In the genomic region with DNA sequence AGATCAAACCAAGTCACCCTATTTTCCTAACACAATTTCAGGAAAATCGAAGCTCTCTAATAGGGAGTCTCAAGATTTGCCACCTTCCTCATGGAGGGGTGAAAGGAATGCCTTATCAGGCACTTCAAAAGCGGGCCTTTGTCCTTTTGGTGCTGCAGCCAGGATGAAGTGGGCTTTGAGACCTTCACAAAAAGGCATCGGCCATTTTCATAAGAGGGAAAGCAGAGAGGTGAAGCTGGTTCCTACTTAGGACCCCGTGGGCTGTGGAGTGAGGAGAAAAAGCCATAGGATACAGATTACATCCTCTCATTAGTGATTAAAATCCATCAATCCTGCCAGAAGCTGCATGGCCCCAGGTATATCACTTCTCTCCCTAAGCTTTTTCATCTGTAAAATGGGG, we compare ENCODE assay signal across 9 cellular contexts. TPM values are rescaled to one million over a fixed set of nuclear protein-coding genes. Genes with fewer than 3 reads are reported as not detected.
A peak's percentile ranks its signal among the peaks of the same experiment; 100 is the strongest.
DNase-seq lines count a peak whose midpoint lies in the region; ATAC-seq and TF ChIP-seq lines count a peak whose summit lies in the region.
"Had no signal": no experiment of that assay in that cellular context is flagged by ENCODE, and none has a peak within 500 bp of the region (broad histone marks: within the 10 kb centered on the region; RNA-seq: fewer than 3 reads in every experiment).

No MANE protein-coding gene starts in this region.

- CTCF ChIA-PET in naive thymus-derived CD4-positive, alpha-beta T cell (lab: Charles Lee): interaction anchor here (1.0 to 1.9 kb wide), 8 partner anchors 18 to 166 kb away, joined by 3 to 6 read pairs (median 3); no protein-coding TSS in a partner anchor

- peaks cover 0 to 19% (median 0%) of the 10 kb centered on the region in 3 experiments for H3K36me3 ChIP-seq in naive thymus-derived CD4-positive, alpha-beta T cell (ENCODE audit: control insufficient read depth in 2 of 3, insufficient read depth in 3 of 3, low read length in 3 of 3)

- peak overlapping the region; percentile 60 for H3K4me3 ChIP-seq in AG09309 (ENCODE audit: control insufficient read depth, low read depth, low read length)
- H3K4me3 ChIP-seq in choroid plexus epithelial cell (ENCODE audit: low read depth, low read length): peak overlapping the region; percentile 83
- H3K4me3 ChIP-seq in naive thymus-derived CD4-positive, alpha-beta T cell (ENCODE audit: low read length): peak overlapping the region; percentile 82

- POLR2A ChIA-PET in naive thymus-derived CD4-positive, alpha-beta T cell (lab: Charles Lee): interaction anchor here (0.7 to 9.6 kb wide), 19 partner anchors 10 to 225 kb away, joined by 3 to 130 read pairs (median 5); partner anchors contain the start of genes CDKL3, JADE2, SAR1B and UBE2B

- H3K4me3 Mint-ChIP-seq in IgD-negative memory B cell: peak overlapping the region; percentile 92 to 97 (median 94)
- peak overlapping the region; percentile 86 to 96 (median 92) for H3K4me3 Mint-ChIP-seq in naive thymus-derived CD4-positive, alpha-beta T cell

- H3K36me3 Mint-ChIP-seq in IgD-negative memory B cell: no peaks in the 10 kb centered on the region
- H3K36me3 Mint-ChIP-seq in naive thymus-derived CD4-positive, alpha-beta T cell: peaks cover 0 to 14% (median 0%) of the 10 kb centered on the region in 5 donors

- peaks cover 16 to 23% of the 10 kb centered on the region in 2 donors for H3K4me1 ChIP-seq in naive thymus-derived CD4-positive, alpha-beta T cell (ENCODE audit: control insufficient read depth in 2 of 2, insufficient read depth in 2 of 2, low read length in 2 of 2)

- H3K27me3 Mint-ChIP-seq in IgD-negative memory B cell: no peaks in the 10 kb centered on the region
- no peaks in the 10 kb centered on the region for H3K27me3 Mint-ChIP-seq in naive thymus-derived CD4-positive, alpha-beta T cell

- no peaks in the 10 kb centered on the region for H3K27me3 ChIP-seq in naive thymus-derived CD4-positive, alpha-beta T cell (ENCODE audit: control insufficient read depth in 2 of 2, insufficient read depth in 2 of 2, low read length in 2 of 2)

- peak overlapping the region; percentile 16 for H3K27ac ChIP-seq in naive thymus-derived CD4-positive, alpha-beta T cell (ENCODE audit: low read depth, low read length)

- H3K9me3 Mint-ChIP-seq in IgD-negative memory B cell: no peaks in the 10 kb centered on the region
- H3K9me3 Mint-ChIP-seq in naive thymus-derived CD4-positive, alpha-beta T cell: no peaks in the 10 kb centered on the region

- H3K4me1 Mint-ChIP-seq in IgD-negative memory B cell: peaks cover 14 to 25% (median 24%) of the 10 kb centered on the region in 3 donors
- H3K4me1 Mint-ChIP-seq in naive thymus-derived CD4-positive, alpha-beta T cell: peaks cover 20 to 54% (median 39%) of the 10 kb centered on the region in 7 donors

- no peak for TF ChIP-seq CTCF in AG09309 (IDR thresholded peaks at IDR 0.05; ENCODE audit: control insufficient read depth, insufficient read depth, low read depth, low read length, missing control alignments)
- TF ChIP-seq CTCF in choroid plexus epithelial cell (conservative IDR thresholded peaks at IDR 0.05; ENCODE audit: low read depth, low read length): no peak
- no peak for TF ChIP-seq CTCF in GM10266 (IDR thresholded peaks at IDR 0.05; ENCODE audit: control insufficient read depth, insufficient read depth, low read depth, missing control alignments)

- intact Hi-C loops in naive thymus-derived CD4-positive, alpha-beta T cell (cut with micrococcal nuclease): loop anchor here (1.0 to 5.0 kb wide), 11 partner anchors 16 to 348 kb away; partner anchors contain the start of genes DDX46 (in 2 of the 2), PPP2CA (in 2 of the 2), CAMLG (in 1 of the 2) and JADE2 (in 1 of the 2)
- intact Hi-C loops in sciatic nerve (cut with DNase I): loop anchor here (10.0 kb wide), 2 partner anchors 124 to 164 kb away; no protein-coding TSS in a partner anchor

- peak overlapping the region in 1 of 3 donors; percentile 37 for H3K27ac Mint-ChIP-seq in IgD-negative memory B cell
- H3K27ac Mint-ChIP-seq in naive thymus-derived CD4-positive, alpha-beta T cell: peak overlapping the region; percentile 47 to 93 (median 90)

- no peak for ATAC-seq in naive thymus-derived CD4-positive, alpha-beta T cell
- ATAC-seq in sciatic nerve: no peak

- DNase-seq in AG09309 (ENCODE audit: low read depth): no peak
- DNase-seq in choroid plexus epithelial cell (ENCODE audit: low read depth): no peak
- no peak for DNase-seq in naive thymus-derived CD4-positive, alpha-beta T cell
- DNase-seq in sciatic nerve (ENCODE audit: low spot score): no peak
- DNase-seq in RKO (ENCODE audit: low spot score): no peak
- no peak for DNase-seq in GM10266 (ENCODE audit: extremely low spot score)
- no peak for DNase-seq in activated CD4-positive, CD25-positive, alpha-beta regulatory T cell (lab: John Stamatoyannopoulos, UW)
- DNase-seq: NCI-H1105 treated with DMSO at 0.1 percent for 48 hours had no signal

- H3K9me3 ChIP-seq in naive thymus-derived CD4-positive, alpha-beta T cell (ENCODE audit: control insufficient read depth in 2 of 3, low read length in 3 of 3): no peaks in the 10 kb centered on the region

RNA-seq across cellular contexts. Expression of gene CDKN2AIPNL, which starts 0.9 kb away (rescaled TPM):
- 32.8 TPM for polyA plus RNA-seq in IgD-negative memory B cell
- 10 to 100 TPM; 11.5 to 20.8 (median 16.8) TPM for total RNA-seq in naive thymus-derived CD4-positive, alpha-beta T cell
- polyA plus RNA-seq in naive thymus-derived CD4-positive, alpha-beta T cell: 10 to 100 TPM; 25.8 to 29.1 TPM
- 12.4 TPM for total RNA-seq in sciatic nerve

RNA-seq across cellular contexts. Expression of gene UBE2B, which starts 39.5 kb away (rescaled TPM):
- polyA plus RNA-seq in IgD-negative memory B cell: 65.2 TPM
- 100 to 1,000 TPM in 4 of 5 experiments, 10 to 100 TPM in 1; 91.4 to 141 (median 124) TPM for total RNA-seq in naive thymus-derived CD4-positive, alpha-beta T cell
- polyA plus RNA-seq in naive thymus-derived CD4-positive, alpha-beta T cell: 100 to 1,000 TPM in 1 of 2 donors, 10 to 100 TPM in 1; 89.2 to 116 TPM
- 101 TPM for total RNA-seq in sciatic nerve

RNA-seq across cellular contexts. Expression of gene CDKL3, which starts 43.9 kb away (rescaled TPM):
- polyA plus RNA-seq in IgD-negative memory B cell: 0.81 TPM
- 1 to 10 TPM in 3 of 5 experiments, under 1 TPM in 2; 0.27 to 1.9 (median 1.2) TPM for total RNA-seq in naive thymus-derived CD4-positive, alpha-beta T cell
- 1 to 10 TPM in 1 of 2 donors, under 1 TPM in 1; 0.26 to 1.5 TPM for polyA plus RNA-seq in naive thymus-derived CD4-positive, alpha-beta T cell
- 11.9 TPM for total RNA-seq in sciatic nerve
